8 cellular contexts compared by ENCODE assay signal in genomic region chr10:34994565-34995142, GRCh38.
DNase-seq lines count a peak whose midpoint lies in the region; ATAC-seq and TF ChIP-seq lines count a peak whose summit lies in the region.

No MANE protein-coding gene starts in this region.

- peak; percentile 91 for ATAC-seq in GM18519 (IDR thresholded peaks at IDR 0.05; ENCODE audit: low FRiP score, unreplicated experiment)
- ATAC-seq in HG02973 (IDR thresholded peaks at IDR 0.05; ENCODE audit: unreplicated experiment) = peak; percentile 98

- peak; percentile 68 for TF ChIP-seq CTCF in AG09309 (IDR thresholded peaks at IDR 0.05; ENCODE audit: control insufficient read depth, insufficient read depth, low read depth, low read length, missing control alignments)

- DNase-seq in AG09309 (ENCODE audit: low read depth) (peak; percentile 11), NCI-H2107 treated with DMSO at 0.1 percent for 48 hours (lab: John Stamatoyannopoulos, UW; ENCODE audit: unreplicated experiment) (peak; percentile 54), dermis blood vessel endothelial cell (peak; percentile 96), medulla oblongata (ENCODE audit: extremely low spot score) (peak; percentile 63)
- DNase-seq in activated CD4-positive, alpha-beta T cell treated with anti-CD3 and anti-CD28 coated beads for 1 hour = peak; percentile 43
- peak; percentile 1 for DNase-seq in stimulated activated CD8-positive, alpha-beta memory T cell treated with anti-CD3 and anti-CD28 coated beads, Interleukin-4, amount 100 ng/mL, for 24 hours (ENCODE audit: low read depth)

- no peak overlapping the region for H3K4me3 ChIP-seq in AG09309 (ENCODE audit: control insufficient read depth, low read depth, low read length)

Comparison
In these comparisons a context has a peak if more than half of its experiments do, and no peak if none do; other contexts are left out.
1. DNase-seq: peak in every context shown above with its lines; median percentile 96 in dermis blood vessel endothelial cell; 63 in medulla oblongata; 54 in NCI-H2107 treated with DMSO at 0.1 percent for 48 hours; 43 in activated CD4-positive, alpha-beta T cell treated with anti-CD3 and anti-CD28 coated beads for 1 hour; 11 in AG09309; 1 in stimulated activated CD8-positive, alpha-beta memory T cell treated with anti-CD3 and anti-CD28 coated beads, Interleukin-4, amount 100 ng/mL, for 24 hours.